Comparison of ENCODE assay signal across 1 cellular context in the genomic region with DNA sequence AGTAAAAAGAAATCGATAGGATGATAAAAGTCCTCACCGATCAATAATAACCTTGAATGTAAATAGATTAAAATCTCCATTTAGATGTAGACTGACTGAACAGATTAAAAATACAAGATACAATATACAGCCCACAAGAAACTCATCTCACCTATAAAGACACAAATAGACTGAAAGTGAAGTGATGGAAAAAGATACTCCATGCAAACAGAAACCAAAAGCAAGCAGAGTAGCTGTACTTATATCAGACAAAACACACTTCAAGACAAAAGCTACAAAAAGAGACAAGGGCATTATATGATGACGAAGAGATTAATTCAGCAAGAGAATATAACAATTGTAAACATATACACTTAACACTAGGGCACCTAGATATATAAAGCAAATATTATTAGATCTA.
TF ChIP-seq lines count a peak whose summit lies in the region.

No MANE protein-coding gene starts in this region.

TF ChIP-seq in GM12878, 131 proteins besides CTCF, POLR2A, EP300 and RAD21 (continued from another document):
- TF ChIP-seq EED (IDR thresholded peaks at IDR 0.05; ENCODE audit: low read depth) (no peak), FOS (IDR thresholded peaks at IDR 0.05; ENCODE audit: borderline replicate concordance, extremely low read depth, insufficient read length) (no peak), USF2 (IDR thresholded peaks at IDR 0.05; ENCODE audit: borderline replicate concordance, low read depth, low read length) (no peak), NR2F1 (conservative IDR thresholded peaks at IDR 0.05) (no peak), TARDBP (IDR thresholded peaks at IDR 0.05; ENCODE audit: borderline replicate concordance) (no peak), ZNF24 (IDR thresholded peaks at IDR 0.05) (no peak), POU2F2 (IDR thresholded peaks at IDR 0.05; ENCODE audit: borderline replicate concordance, low read depth, low read length) (no peak), SMAD5 (IDR thresholded peaks at IDR 0.05; ENCODE audit: low read depth) (no peak), CHD2 (IDR thresholded peaks at IDR 0.05; ENCODE audit: borderline replicate concordance, low read depth, low read length) (no peak), ZBTB4 (CRISPR knock-in tag; IDR thresholded peaks at IDR 0.05) (no peak), EGR1 (IDR thresholded peaks at IDR 0.05; ENCODE audit: borderline replicate concordance in 1 of 2, low read depth in 2 of 2, low read length in 2 of 2) (no peak), MYC (IDR thresholded peaks at IDR 0.05; ENCODE audit: insufficient read depth, insufficient read length, insufficient replicate concordance, low read length, severe bottlenecking) (no peak)
- TF ChIP-seq, protein P1, sequence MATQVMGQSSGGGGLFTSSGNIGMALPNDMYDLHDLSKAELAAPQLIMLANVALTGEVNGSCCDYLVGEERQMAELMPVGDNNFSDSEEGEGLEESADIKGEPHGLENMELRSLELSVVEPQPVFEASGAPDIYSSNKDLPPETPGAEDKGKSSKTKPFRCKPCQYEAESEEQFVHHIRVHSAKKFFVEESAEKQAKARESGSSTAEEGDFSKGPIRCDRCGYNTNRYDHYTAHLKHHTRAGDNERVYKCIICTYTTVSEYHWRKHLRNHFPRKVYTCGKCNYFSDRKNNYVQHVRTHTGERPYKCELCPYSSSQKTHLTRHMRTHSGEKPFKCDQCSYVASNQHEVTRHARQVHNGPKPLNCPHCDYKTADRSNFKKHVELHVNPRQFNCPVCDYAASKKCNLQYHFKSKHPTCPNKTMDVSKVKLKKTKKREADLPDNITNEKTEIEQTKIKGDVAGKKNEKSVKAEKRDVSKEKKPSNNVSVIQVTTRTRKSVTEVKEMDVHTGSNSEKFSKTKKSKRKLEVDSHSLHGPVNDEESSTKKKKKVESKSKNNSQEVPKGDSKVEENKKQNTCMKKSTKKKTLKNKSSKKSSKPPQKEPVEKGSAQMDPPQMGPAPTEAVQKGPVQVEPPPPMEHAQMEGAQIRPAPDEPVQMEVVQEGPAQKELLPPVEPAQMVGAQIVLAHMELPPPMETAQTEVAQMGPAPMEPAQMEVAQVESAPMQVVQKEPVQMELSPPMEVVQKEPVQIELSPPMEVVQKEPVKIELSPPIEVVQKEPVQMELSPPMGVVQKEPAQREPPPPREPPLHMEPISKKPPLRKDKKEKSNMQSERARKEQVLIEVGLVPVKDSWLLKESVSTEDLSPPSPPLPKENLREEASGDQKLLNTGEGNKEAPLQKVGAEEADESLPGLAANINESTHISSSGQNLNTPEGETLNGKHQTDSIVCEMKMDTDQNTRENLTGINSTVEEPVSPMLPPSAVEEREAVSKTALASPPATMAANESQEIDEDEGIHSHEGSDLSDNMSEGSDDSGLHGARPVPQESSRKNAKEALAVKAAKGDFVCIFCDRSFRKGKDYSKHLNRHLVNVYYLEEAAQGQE (IDR thresholded peaks at IDR 0.05; ENCODE audit: low read depth, low read length) = no peak
- TF ChIP-seq, protein P2, sequence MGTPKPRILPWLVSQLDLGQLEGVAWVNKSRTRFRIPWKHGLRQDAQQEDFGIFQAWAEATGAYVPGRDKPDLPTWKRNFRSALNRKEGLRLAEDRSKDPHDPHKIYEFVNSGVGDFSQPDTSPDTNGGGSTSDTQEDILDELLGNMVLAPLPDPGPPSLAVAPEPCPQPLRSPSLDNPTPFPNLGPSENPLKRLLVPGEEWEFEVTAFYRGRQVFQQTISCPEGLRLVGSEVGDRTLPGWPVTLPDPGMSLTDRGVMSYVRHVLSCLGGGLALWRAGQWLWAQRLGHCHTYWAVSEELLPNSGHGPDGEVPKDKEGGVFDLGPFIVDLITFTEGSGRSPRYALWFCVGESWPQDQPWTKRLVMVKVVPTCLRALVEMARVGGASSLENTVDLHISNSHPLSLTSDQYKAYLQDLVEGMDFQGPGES (IDR thresholded peaks at IDR 0.05) = no peak
